Comparison of ENCODE assay signal across 13 cellular contexts in genomic region chr14:65478017-65478416, GRCh38.
"Had no signal": no experiment of that assay in that cellular context is flagged by ENCODE, and none has a peak within 500 bp of the region (broad histone marks: within the 10 kb centered on the region; RNA-seq: fewer than 3 reads in every experiment).

No MANE protein-coding gene starts in this region.

- H3K4me3 ChIP-seq: adrenal gland, coronary artery, ovary, sigmoid colon, thoracic aorta had no signal

- H3K9me3 Mint-ChIP-seq: activated naive CD4-positive, alpha-beta T cell treated with anti-CD3 and anti-CD28 coated beads for 36 hours; neural crest cell had no signal

- H3K4me1 ChIP-seq: adrenal gland had no signal

- H3K36me3 ChIP-seq: adrenal gland, ovary, sigmoid colon, thoracic aorta had no signal

- H3K27ac Mint-ChIP-seq: activated naive CD4-positive, alpha-beta T cell treated with anti-CD3 and anti-CD28 coated beads for 36 hours; mesothelial cell of epicardium had no signal

- H3K4me3 Mint-ChIP-seq: activated CD4-positive, alpha-beta T cell treated with anti-CD3 and anti-CD28 coated beads, Interleukin-2, amount 10 ng/mL, durations not matched to agents 24 days and 14 days; activated naive CD4-positive, alpha-beta T cell treated with anti-CD3 and anti-CD28 coated beads for 36 hours; mesothelial cell of epicardium; neural crest cell had no signal

- H3K27ac ChIP-seq: adrenal gland, coronary artery, ovary, thoracic aorta had no signal

- H3K27me3 ChIP-seq: adrenal gland, ovary, sigmoid colon had no signal

- DNase-seq: activated CD4-positive, alpha-beta T cell treated with anti-CD3 and anti-CD28 coated beads, Interleukin-2, amount 10 ng/mL, durations not matched to agents 24 days and 14 days; activated CD4-positive, CD25-positive, alpha-beta regulatory T cell; adrenal gland; effector CD4-positive, alpha-beta T cell; glutamatergic neuron; ovary; sigmoid colon; stimulated activated CD4-positive, alpha-beta T cell treated with anti-CD3 and anti-CD28 coated beads, Interleukin-1b, Interleukin-23, amount 100 ng/mL, for 48 hours had no signal

- H3K9me3 ChIP-seq: adrenal gland, ovary, sigmoid colon, thoracic aorta had no signal

- H3K27me3 Mint-ChIP-seq: activated CD4-positive, alpha-beta T cell treated with anti-CD3 and anti-CD28 coated beads, Interleukin-2, amount 10 ng/mL, durations not matched to agents 24 days and 14 days had no signal
